ENCODE assay signal across 8 cellular contexts in genomic region chr9:133030317-133031129, GRCh38. TPM values are rescaled to one million over a fixed set of nuclear protein-coding genes. Genes with fewer than 3 reads are reported as not detected.
A peak's percentile ranks its signal among the peaks of the same experiment; 100 is the strongest.
DNase-seq lines count a peak whose midpoint lies in the region; ATAC-seq and TF ChIP-seq lines count a peak whose summit lies in the region.

A gene with protein sequence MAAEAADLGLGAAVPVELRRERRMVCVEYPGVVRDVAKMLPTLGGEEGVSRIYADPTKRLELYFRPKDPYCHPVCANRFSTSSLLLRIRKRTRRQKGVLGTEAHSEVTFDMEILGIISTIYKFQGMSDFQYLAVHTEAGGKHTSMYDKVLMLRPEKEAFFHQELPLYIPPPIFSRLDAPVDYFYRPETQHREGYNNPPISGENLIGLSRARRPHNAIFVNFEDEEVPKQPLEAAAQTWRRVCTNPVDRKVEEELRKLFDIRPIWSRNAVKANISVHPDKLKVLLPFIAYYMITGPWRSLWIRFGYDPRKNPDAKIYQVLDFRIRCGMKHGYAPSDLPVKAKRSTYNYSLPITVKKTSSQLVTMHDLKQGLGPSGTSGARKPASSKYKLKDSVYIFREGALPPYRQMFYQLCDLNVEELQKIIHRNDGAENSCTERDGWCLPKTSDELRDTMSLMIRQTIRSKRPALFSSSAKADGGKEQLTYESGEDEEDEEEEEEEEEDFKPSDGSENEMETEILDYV (plus strand): TSS chr9:133030997. CDS start chr9:133031012, 15 bp downstream.

- peaks cover 9% of the 10 kb centered on the region for H3K36me3 Mint-ChIP-seq in activated naive CD8-positive, alpha-beta T cell treated with anti-CD3 and anti-CD28 coated beads, Interleukin-2, amount 10 ng/mL, durations not matched to agents 7 days and 5 days
- H3K36me3 Mint-ChIP-seq in osteocyte (ENCODE audit: unreplicated experiment): no peaks in the 10 kb centered on the region

- peak; percentile 85 for TF ChIP-seq POLR2A in GM10847 (IDR thresholded peaks at IDR 0.05; ENCODE audit: extremely low read depth, insufficient read length)

- peak within 1 kb of the TSS; percentile 98 for H3K4me3 Mint-ChIP-seq in activated naive CD8-positive, alpha-beta T cell treated with anti-CD3 and anti-CD28 coated beads, Interleukin-2, amount 10 ng/mL, durations not matched to agents 7 days and 5 days
- H3K4me3 Mint-ChIP-seq in osteocyte (ENCODE audit: unreplicated experiment): peak within 1 kb of the TSS; percentile 98

- peak within 1 kb of the TSS; percentile 68 for H3K4me2 ChIP-seq in SU-DHL-6 (ENCODE audit: low read depth, low read length, poor library complexity, severe bottlenecking)

- H2AFZ ChIP-seq in SU-DHL-6 (ENCODE audit: low read depth, low read length, severe bottlenecking): peak within 1 kb of the TSS; percentile 96

- POLR2A ChIA-PET in activated naive CD8-positive, alpha-beta T cell treated with anti-CD3 and anti-CD28 coated beads, Interleukin-2, amount 10 ng/mL, durations not matched to agents 7 days and 5 days (lab: Charles Lee): interaction anchor here (0.6 to 4.7 kb wide), 29 partner anchors 8 to 1096 kb away, joined by 3 to 41 read pairs (median 5); partner anchors contain the start of gene TSC1

- H3K9me2 ChIP-seq in SU-DHL-6 (replicated peaks; ENCODE audit: insufficient read depth, low read length): no peaks in the 10 kb centered on the region

- no peaks in the 10 kb centered on the region for H3F3A ChIP-seq in SU-DHL-6 (ENCODE audit: insufficient read depth)

- intact Hi-C loops in head of caudate nucleus (cut with DNase I): no loop called here

- peak within 1 kb of the TSS; percentile 98 for H3K9ac ChIP-seq in SU-DHL-6 (ENCODE audit: low read length)

- peak within 1 kb of the TSS; percentile 91 for H3K27ac Mint-ChIP-seq in activated naive CD8-positive, alpha-beta T cell treated with anti-CD3 and anti-CD28 coated beads, Interleukin-2, amount 10 ng/mL, durations not matched to agents 7 days and 5 days
- peak within 1 kb of the TSS; percentile 98 for H3K27ac Mint-ChIP-seq in osteocyte (ENCODE audit: unreplicated experiment)

- peaks cover 20% of the 10 kb centered on the region for H3K4me1 ChIP-seq in thymus (ENCODE audit: control insufficient read depth, insufficient read depth, low read length)

- H3K27me3 Mint-ChIP-seq in activated naive CD8-positive, alpha-beta T cell treated with anti-CD3 and anti-CD28 coated beads, Interleukin-2, amount 10 ng/mL, durations not matched to agents 7 days and 5 days: no peaks in the 10 kb centered on the region
- H3K27me3 Mint-ChIP-seq in osteocyte (ENCODE audit: unreplicated experiment): peaks cover 5% of the 10 kb centered on the region

- H4K20me1 ChIP-seq in SU-DHL-6 (ENCODE audit: low read depth, low read length): no peaks in the 10 kb centered on the region

- ATAC-seq in HG02678 (IDR thresholded peaks at IDR 0.05; ENCODE audit: unreplicated experiment): peak; percentile 96
- ATAC-seq in activated naive CD8-positive, alpha-beta T cell treated with anti-CD3 and anti-CD28 coated beads, Interleukin-2, amount 10 ng/mL, durations not matched to agents 7 days and 5 days (ENCODE audit: low read depth): peak; percentile 98

- DNase-seq in NCI-H128 (lab: John Stamatoyannopoulos, UW; ENCODE audit: unreplicated experiment) (peak; percentile 99), head of caudate nucleus (peak; percentile 90 to 98 (median 96)), osteocyte (ENCODE audit: extremely low spot score, unreplicated experiment) (peak; percentile 96)
- DNase-seq in activated naive CD8-positive, alpha-beta T cell treated with anti-CD3 and anti-CD28 coated beads, Interleukin-2, amount 10 ng/mL, durations not matched to agents 7 days and 5 days: peak; percentile 88

- peaks cover 48% of the 10 kb centered on the region for H3K79me2 ChIP-seq in SU-DHL-6 (ENCODE audit: insufficient read depth, low read length)

- peak within 1 kb of the TSS; percentile 92 for H3K4me3 ChIP-seq in SU-DHL-6 (ENCODE audit: insufficient read depth, low read length, poor library complexity, severe bottlenecking)
- peak within 1 kb of the TSS; percentile 86 for H3K4me3 ChIP-seq in thymus (ENCODE audit: low read length)

- H3K27ac ChIP-seq in SU-DHL-6 (ENCODE audit: low read depth, low read length) (peak within 1 kb of the TSS; percentile 71), thymus (ENCODE audit: low read depth) (peak within 1 kb of the TSS; percentile 96)

- no peaks in the 10 kb centered on the region for H3K27me3 ChIP-seq in SU-DHL-6 (ENCODE audit: low read length)
- H3K27me3 ChIP-seq in thymus (ENCODE audit: control insufficient read depth, insufficient read depth): no peaks in the 10 kb centered on the region

- WGBS in thymus: under 1% methylated on average over 63 of the region's 63 CpGs

- H3K36me3 ChIP-seq in SU-DHL-6 (ENCODE audit: low read length): 0 out of 2 replicates have a peak, but pooled peaks cover 2% of the 10 kb centered on the region
- H3K36me3 ChIP-seq in thymus (ENCODE audit: control insufficient read depth, insufficient read depth): peaks cover 7% of the 10 kb centered on the region

- H3K9me3 ChIP-seq in SU-DHL-6 (ENCODE audit: insufficient read depth, low read length) (no peaks in the 10 kb centered on the region), thymus (ENCODE audit: control insufficient read depth) (no peaks in the 10 kb centered on the region)

- no peaks in the 10 kb centered on the region for H3K9me3 Mint-ChIP-seq in activated naive CD8-positive, alpha-beta T cell treated with anti-CD3 and anti-CD28 coated beads, Interleukin-2, amount 10 ng/mL, durations not matched to agents 7 days and 5 days
- H3K9me3 Mint-ChIP-seq in osteocyte (ENCODE audit: unreplicated experiment): no peaks in the 10 kb centered on the region

- peaks cover 35% of the 10 kb centered on the region for H3K4me1 Mint-ChIP-seq in activated naive CD8-positive, alpha-beta T cell treated with anti-CD3 and anti-CD28 coated beads, Interleukin-2, amount 10 ng/mL, durations not matched to agents 7 days and 5 days
- H3K4me1 Mint-ChIP-seq in osteocyte (ENCODE audit: unreplicated experiment): peaks cover 30% of the 10 kb centered on the region

- TF ChIP-seq CTCF in SU-DHL-6 (IDR thresholded peaks at IDR 0.05; ENCODE audit: insufficient read depth, low read length, poor library complexity, severe bottlenecking) (no peak), osteocyte (IDR thresholded peaks at IDR 0.05) (no peak)

RNA-seq across cellular contexts. Expression of the gene that starts here (rescaled TPM):
- total RNA-seq in activated naive CD8-positive, alpha-beta T cell treated with anti-CD3 and anti-CD28 coated beads, Interleukin-2, amount 10 ng/mL, durations not matched to agents 7 days and 5 days: 10 to 100 TPM; 86.4 to 97.5 TPM
- 60.7 and 65.1 TPM in 2 replicates for total RNA-seq in osteocyte
- polyA plus RNA-seq in thymus: 85.7 TPM

Comparison
In these comparisons a context has a peak if more than half of its experiments do, and no peak if none do; other contexts are left out.
1. Peak in every context shown above with its lines: DNase-seq, ATAC-seq, H3K4me3 ChIP-seq and H3K27ac ChIP-seq.